ENCODE assay signal across 7 cellular contexts in the genomic region with DNA sequence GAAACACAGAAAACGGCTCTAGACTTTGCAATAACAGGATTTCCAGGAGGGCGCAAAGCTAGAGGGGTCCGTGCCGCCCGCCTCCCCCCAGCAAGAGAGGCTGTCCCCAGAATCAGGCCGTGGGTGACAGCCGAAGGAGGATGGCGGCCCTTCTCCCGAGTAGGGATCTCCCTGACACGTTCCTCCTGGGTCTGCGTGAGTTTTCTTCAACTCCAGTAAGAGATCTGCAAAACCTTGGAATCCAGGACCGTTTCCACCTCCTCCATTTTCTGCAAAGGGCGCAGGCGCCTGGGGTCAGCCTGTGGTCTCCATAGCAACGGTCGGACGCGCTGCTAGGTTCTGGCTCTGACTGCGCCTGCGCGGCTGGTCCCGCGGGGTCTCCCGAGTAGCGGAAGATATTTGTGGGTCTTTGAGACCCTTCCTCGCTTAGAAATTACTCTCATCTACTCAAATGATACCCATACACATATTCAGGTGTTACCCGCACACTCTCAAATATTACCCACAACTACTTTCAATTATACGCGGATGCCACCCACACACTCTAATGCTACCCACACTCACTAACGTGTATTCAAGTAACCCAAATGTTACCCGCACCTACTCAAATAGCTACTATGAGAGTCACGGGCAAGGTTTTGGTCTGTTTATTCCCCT. TPM values are rescaled to one million over a fixed set of nuclear protein-coding genes. Genes with fewer than 3 reads are reported as not detected.
A peak's percentile ranks its signal among the peaks of the same experiment; 100 is the strongest.
DNase-seq lines count a peak whose midpoint lies in the region; ATAC-seq and TF ChIP-seq lines count a peak whose summit lies in the region.

No MANE protein-coding gene starts in this region.

- peak overlapping the region; percentile 57 for H3K4me3 ChIP-seq in right cardiac atrium (ENCODE audit: low read length)

- in situ Hi-C loops in GM13976 (cut with MboI; ENCODE audit: low sequenced_read_pairs, unreplicated experiment) = no loop called here

- no peaks in the 10 kb centered on the region for H3K4me1 ChIP-seq in right cardiac atrium (ENCODE audit: control insufficient read depth, insufficient read depth, low read length)

- intact Hi-C loops in right cardiac atrium (cut with DNase I) = no loop called here

- H3K27ac ChIP-seq in right cardiac atrium (ENCODE audit: low read length) = peak overlapping the region; percentile 1

- DNase-seq in GM13976 (ENCODE audit: low spot score) (peak; percentile 73), NCI-H2227 treated with DMSO at 0.1 percent for 48 hours (lab: John Stamatoyannopoulos, UW) (peak; percentile 66), amniotic epithelial cell (ENCODE audit: low read depth) (peak; percentile 75), right cardiac atrium (peak; percentile 87 to 93 (median 91)), pons (ENCODE audit: low spot score) (peak; percentile 87)

- ATAC-seq in right cardiac atrium (peak; percentile 82 to 89), HG03159 (IDR thresholded peaks at IDR 0.05; ENCODE audit: unreplicated experiment) (no peak), GM19467 (IDR thresholded peaks at IDR 0.05; ENCODE audit: unreplicated experiment) (no peak)

- H3K27me3 ChIP-seq in right cardiac atrium (ENCODE audit: control insufficient read depth, insufficient read depth) = no peaks in the 10 kb centered on the region

- no peak for TF ChIP-seq CTCF in GM13976 (IDR thresholded peaks at IDR 0.05; ENCODE audit: borderline replicate concordance, control extremely low read depth, extremely low read depth, insufficient read depth, missing control alignments)

- WGBS in right cardiac atrium = 2% methylated on average over 32 of the region's 32 CpGs

- H3K9me3 ChIP-seq in right cardiac atrium (ENCODE audit: control insufficient read depth, low read length) = no peaks in the 10 kb centered on the region

RNA-seq across cellular contexts. Expression of a gene that starts 2.1 kb away (rescaled TPM):
- under 1 TPM; 0.23 to 0.31 (median 0.26) TPM for total RNA-seq in right cardiac atrium
- 0.05 TPM for polyA plus RNA-seq in right cardiac atrium

RNA-seq across cellular contexts. Expression of a gene that starts 13.3 kb away (rescaled TPM):
- total RNA-seq in right cardiac atrium = 10 to 100 TPM; 47.0 to 54.6 (median 49.9) TPM
- polyA plus RNA-seq in right cardiac atrium = 28.8 TPM

RNA-seq across cellular contexts. Expression of a gene that starts 44.7 kb away (rescaled TPM):
- total RNA-seq in right cardiac atrium = 10 to 100 TPM; 15.7 to 29.8 (median 26.4) TPM
- polyA plus RNA-seq in right cardiac atrium = 10.7 TPM

Comparison
In these comparisons a context has a peak if more than half of its experiments do, and no peak if none do; other contexts are left out.
1. ATAC-seq: peak in right cardiac atrium (2 of 2); none in HG03159 (single experiment) and GM19467 (single experiment).
2. Peak in every context shown above with its lines, with median percentiles within 50 percentile points of each other: DNase-seq.